16 cellular contexts compared by ENCODE assay signal in the genomic region with DNA sequence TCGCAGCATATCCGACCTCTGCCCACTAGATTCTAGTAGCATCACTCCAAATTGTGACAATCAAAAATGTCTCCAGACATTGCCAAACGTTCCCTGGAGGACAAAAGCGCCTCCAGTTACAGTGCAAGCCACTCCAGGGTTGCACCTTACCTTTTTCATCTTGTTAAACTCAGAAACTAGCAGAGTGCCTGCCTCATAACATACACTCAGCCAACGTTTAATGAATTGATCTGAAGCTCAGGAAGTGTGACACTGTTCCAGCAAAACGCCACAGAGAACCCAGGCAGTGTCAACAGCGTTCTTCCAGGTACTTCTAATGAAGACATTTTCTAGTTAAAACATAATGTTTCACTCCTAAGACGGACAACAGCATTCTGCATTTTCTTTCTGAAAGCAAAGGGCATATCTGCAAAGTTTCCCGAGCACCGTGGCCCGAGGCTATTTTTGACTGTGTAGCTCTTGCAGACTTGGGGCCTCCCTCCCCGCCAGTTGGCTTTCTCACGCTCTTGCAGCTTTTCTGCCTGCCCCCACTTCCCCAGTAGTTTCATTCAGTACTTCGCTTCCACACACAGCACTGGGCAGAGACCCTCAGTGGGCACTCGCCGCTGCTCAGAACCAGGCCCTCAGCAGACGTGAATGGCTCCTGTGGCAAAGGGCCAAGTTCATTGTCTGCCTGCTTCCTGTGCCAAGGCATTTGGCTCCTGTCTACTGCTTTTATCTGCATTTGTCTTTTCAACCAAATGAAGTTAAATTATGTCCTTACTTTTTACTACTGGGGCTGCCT.
DNase-seq lines count a peak whose midpoint lies in the region; ATAC-seq and TF ChIP-seq lines count a peak whose summit lies in the region.
"Had no signal": no experiment of that assay in that cellular context is flagged by ENCODE, and none has a peak within 500 bp of the region (broad histone marks: within the 10 kb centered on the region; RNA-seq: fewer than 3 reads in every experiment).

No MANE protein-coding gene starts in this region.

- no peak for TF ChIP-seq RAD21 in Ishikawa (IDR thresholded peaks at IDR 0.05; ENCODE audit: low read depth)

- DNase-seq in adrenal gland (peak in 6 of 7 donors; percentile 18 to 58 (median 38)), Right ventricle myocardium superior (peak; percentile 54), sigmoid colon (peak; percentile 60), UCSD-AML1 (lab: John Stamatoyannopoulos, UW; ENCODE audit: unreplicated experiment) (no peak), NCI-H526 (lab: John Stamatoyannopoulos, UW) (no peak), T-cell (no peak)
- DNase-seq: activated CD8-positive, alpha-beta T cell treated with anti-CD3 and anti-CD28 coated beads, Interleukin-2, amount 10 ng/mL, durations not matched to agents 7 days and 5 days; activated gamma-delta T cell treated with Interleukin-2 at 50 U/mL for 16 hours; central memory CD4-positive, alpha-beta T cell; esophagus squamous epithelium; KG1; NCI-H2029 treated with DMSO at 0.1 percent for 48 hours; Peyer's patch had no signal

- H3K27ac Mint-ChIP-seq in T-cell, result no peak overlapping the region
- H3K27ac Mint-ChIP-seq: activated CD8-positive, alpha-beta T cell treated with anti-CD3 and anti-CD28 coated beads, Interleukin-2, amount 10 ng/mL, durations not matched to agents 7 days and 5 days; stimulated activated naive CD8-positive, alpha-beta T cell treated with anti-CD3 and anti-CD28 coated beads, Interleukin-15, Interleukin-2, amounts not matched to agents 100 ng/mL and 50 ng/mL, for 24 hours had no signal

- POLR2A ChIA-PET in T-cell (lab: Charles Lee), result no interaction called here

- CTCF ChIA-PET in T-cell (lab: Charles Lee), result no interaction called here

- no peak for TF ChIP-seq EP300 in Ishikawa (IDR thresholded peaks at IDR 0.05; ENCODE audit: borderline replicate concordance)
- TF ChIP-seq EP300 in sigmoid colon (IDR thresholded peaks at IDR 0.05), result no peak

- H3K4me3 Mint-ChIP-seq in T-cell, result no peak overlapping the region
- H3K4me3 Mint-ChIP-seq: activated CD8-positive, alpha-beta T cell treated with anti-CD3 and anti-CD28 coated beads, Interleukin-2, amount 10 ng/mL, durations not matched to agents 7 days and 5 days; stimulated activated naive CD8-positive, alpha-beta T cell treated with anti-CD3 and anti-CD28 coated beads, Interleukin-15, Interleukin-2, amounts not matched to agents 100 ng/mL and 50 ng/mL, for 24 hours had no signal

- H3K9me3 ChIP-seq in adrenal gland (replicated peaks in 1 of 3) (no peaks in the 10 kb centered on the region), sigmoid colon (no peaks in the 10 kb centered on the region)
- H3K9me3 ChIP-seq: esophagus squamous epithelium, Peyer's patch had no signal

- no peak overlapping the region for H3K4me3 ChIP-seq in adrenal gland
- peak overlapping the region in 2 of 4 donors; percentile 16 to 24 for H3K4me3 ChIP-seq in sigmoid colon
- H3K4me3 ChIP-seq: Peyer's patch had no signal

- no peaks in the 10 kb centered on the region for H3K4me1 Mint-ChIP-seq in T-cell

- ATAC-seq in Right ventricle myocardium superior (ENCODE audit: poor library complexity), result peak; percentile 80
- ATAC-seq in HG03175 (IDR thresholded peaks at IDR 0.05; ENCODE audit: unreplicated experiment), result no peak
- ATAC-seq in T-cell (replicated peaks in 1 of 4), result no peak
- ATAC-seq: activated CD8-positive, alpha-beta T cell treated with anti-CD3 and anti-CD28 coated beads, Interleukin-2, amount 10 ng/mL, durations not matched to agents 7 days and 5 days had no signal

- TF ChIP-seq CTCF in adrenal gland (IDR thresholded peaks at IDR 0.05) (no peak), sigmoid colon (IDR thresholded peaks at IDR 0.05) (no peak)

- intact Hi-C loops in adrenal gland (cut with DNase I), result no loop called here
- intact Hi-C loops in Right ventricle myocardium superior (cut with DNase I), result no loop called here
- intact Hi-C loops in sigmoid colon (cut with DNase I), result no loop called here

- no peaks in the 10 kb centered on the region for H3K9me3 Mint-ChIP-seq in T-cell
- H3K9me3 Mint-ChIP-seq: stimulated activated naive CD8-positive, alpha-beta T cell treated with anti-CD3 and anti-CD28 coated beads, Interleukin-15, Interleukin-2, amounts not matched to agents 100 ng/mL and 50 ng/mL, for 24 hours had no signal

- H3K36me3 Mint-ChIP-seq in T-cell, result no peaks in the 10 kb centered on the region

- H3K27me3 ChIP-seq in adrenal gland (no peaks in the 10 kb centered on the region), sigmoid colon (no peaks in the 10 kb centered on the region)
- H3K27me3 ChIP-seq: esophagus squamous epithelium, Peyer's patch had no signal

- H3K4me1 ChIP-seq in adrenal gland (replicated peaks in 1 of 2), result no peaks in the 10 kb centered on the region
- H3K4me1 ChIP-seq in sigmoid colon, result peaks cover 0 to 18% (median 13%) of the 10 kb centered on the region in 4 donors
- H3K4me1 ChIP-seq: Peyer's patch had no signal

- no peak for TF ChIP-seq POLR2A in adrenal gland (IDR thresholded peaks at IDR 0.05)
- TF ChIP-seq POLR2A in sigmoid colon (IDR thresholded peaks at IDR 0.05), result no peak

- H3K36me3 ChIP-seq in adrenal gland (replicated peaks in 1 of 2) (no peaks in the 10 kb centered on the region), sigmoid colon (no peaks in the 10 kb centered on the region)
- H3K36me3 ChIP-seq: esophagus squamous epithelium, Peyer's patch had no signal

- peaks cover 11 to 25% of the 10 kb centered on the region in 2 donors for H3K27me3 Mint-ChIP-seq in T-cell

- H3K27ac ChIP-seq in adrenal gland, result no peak overlapping the region
- H3K27ac ChIP-seq in sigmoid colon, result peak overlapping the region in 1 of 4 donors; percentile 10
- H3K27ac ChIP-seq: esophagus squamous epithelium, Peyer's patch had no signal

- WGBS in adrenal gland, 4 donors, result 46 to 57% (median 54%) methylated on average over 17 of the region's 17 CpGs
- WGBS in sigmoid colon, 2 donors, result 73% methylated on average over 17 of the region's 17 CpGs

TF ChIP-seq in Ishikawa, 13 proteins besides CTCF, POLR2A, EP300 and RAD21:
- TF ChIP-seq TCF12 (IDR thresholded peaks at IDR 0.05; ENCODE audit: low read depth) (no peak), TEAD4 (IDR thresholded peaks at IDR 0.05) (no peak), YY1 (IDR thresholded peaks at IDR 0.05; ENCODE audit: low read depth) (no peak), CREB1 (IDR thresholded peaks at IDR 0.05; ENCODE audit: low read depth) (no peak), NFIC (IDR thresholded peaks at IDR 0.05) (peak; percentile 32; the same call in 1 of the 2 replicates), FOXM1 (IDR thresholded peaks at IDR 0.05; ENCODE audit: borderline replicate concordance, low read depth) (no peak), CEBPB (IDR thresholded peaks at IDR 0.05) (no peak), EGR1 (IDR thresholded peaks at IDR 0.05) (no peak)

Comparison
In these comparisons a context has a peak if more than half of its experiments do, and no peak if none do; other contexts are left out.
1. DNase-seq: peak in adrenal gland (6 of 7), Right ventricle myocardium superior (single experiment) and sigmoid colon (single experiment); none in UCSD-AML1 (single experiment), NCI-H526 (0 of 2) and T-cell (0 of 34).